ENCODE assay signal across 16 cellular contexts in the genomic region with DNA sequence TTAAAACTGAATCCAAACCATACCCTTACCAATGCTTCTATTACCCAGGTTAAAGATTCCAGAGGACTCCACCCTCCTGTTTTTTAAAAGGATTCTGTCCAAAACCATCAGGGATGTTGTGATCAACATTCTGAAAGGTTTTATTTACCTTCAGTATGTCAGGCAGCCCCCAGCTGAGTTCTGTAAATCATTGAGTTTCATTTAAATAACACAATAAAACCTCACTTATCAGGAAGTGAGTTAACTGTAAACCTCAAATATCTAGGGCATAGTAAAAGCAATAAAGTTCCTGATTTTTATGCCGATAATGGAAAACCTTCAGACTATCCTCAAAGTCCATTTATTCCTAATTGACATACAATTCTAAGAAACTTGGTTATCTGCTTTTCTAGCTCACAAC.
A peak's percentile ranks its signal among the peaks of the same experiment; 100 is the strongest.
DNase-seq lines count a peak whose midpoint lies in the region; ATAC-seq and TF ChIP-seq lines count a peak whose summit lies in the region.
"Had no signal": no experiment of that assay in that cellular context is flagged by ENCODE, and none has a peak within 500 bp of the region (broad histone marks: within the 10 kb centered on the region; RNA-seq: fewer than 3 reads in every experiment).

No MANE protein-coding gene starts in this region.

- ATAC-seq in GM23338, result peak; percentile 48
- ATAC-seq in PC-3, result peak; percentile 68
- ATAC-seq in HG02642 (IDR thresholded peaks at IDR 0.05; ENCODE audit: poor library complexity, unreplicated experiment), result no peak
- no peak for ATAC-seq in HG03280 (IDR thresholded peaks at IDR 0.05; ENCODE audit: unreplicated experiment)
- ATAC-seq: A549 had no signal

- peaks cover 19% of the 10 kb centered on the region for H3K4me1 Mint-ChIP-seq in GM23338
- no peaks in the 10 kb centered on the region for H3K4me1 Mint-ChIP-seq in activated T-helper 1 cell treated with anti-CD3 and anti-CD28 coated beads, Interleukin-12 subunit alpha, Interleukin-12 subunit beta, Interleukin-2, Interleukin-4 antibody, amounts not matched to agents 30 ng/mL and 10 ng/mL and 1 ng/mL, durations not matched to agents 14 hours and 24 hours and 36 hours (ENCODE audit: low read depth)

- POLR2A ChIA-PET in PC-3 (lab: Charles Lee; ENCODE audit: unreplicated experiment), result no interaction called here

- H4K20me1 ChIP-seq in GM23338 (replicated peaks; ENCODE audit: insufficient read depth), result no peaks in the 10 kb centered on the region
- H4K20me1 ChIP-seq in PC-3 (ENCODE audit: low read length), result no peaks in the 10 kb centered on the region

- no peak overlapping the region for H2AFZ ChIP-seq in GM23338
- H2AFZ ChIP-seq in PC-3 (ENCODE audit: low read length), result no peak overlapping the region

- H3K9me2 ChIP-seq in GM23338 (ENCODE audit: insufficient read depth) (0 out of 2 replicates have a peak, but pooled peaks cover 7% of the 10 kb centered on the region), PC-3 (replicated peaks; ENCODE audit: low read length) (no peaks in the 10 kb centered on the region)

- H3K4me3 Mint-ChIP-seq in GM23338, result no peak overlapping the region
- no peak overlapping the region for H3K4me3 Mint-ChIP-seq in activated T-helper 1 cell treated with anti-CD3 and anti-CD28 coated beads, Interleukin-12 subunit alpha, Interleukin-12 subunit beta, Interleukin-2, Interleukin-4 antibody, amounts not matched to agents 30 ng/mL and 10 ng/mL and 1 ng/mL, durations not matched to agents 14 hours and 24 hours and 36 hours
- H3K4me3 Mint-ChIP-seq: CD4-positive, alpha-beta memory T cell had no signal

- H3K4me3 ChIP-seq in GM23338, result no peak overlapping the region
- H3K4me3 ChIP-seq in PC-3 (ENCODE audit: low read length), result no peak overlapping the region
- H3K4me3 ChIP-seq in iPS-18a (ENCODE audit: low read length), result no peak overlapping the region
- H3K4me3 ChIP-seq: A549, HAP-1 had no signal

- no TSS peak for BruUV-seq in PC-3 (replicated peaks; lab: Mats Ljungman, UMichigan)

- TF ChIP-seq CTCF in GM23338 (conservative IDR thresholded peaks at IDR 0.05; ENCODE audit: low read depth in 2 of 2), result no peak
- no peak for TF ChIP-seq CTCF in PC-3 (conservative IDR thresholded peaks at IDR 0.05; ENCODE audit: low read depth, low read length)

- H3K9me3 Mint-ChIP-seq in GM23338, result no peaks in the 10 kb centered on the region
- no peaks in the 10 kb centered on the region for H3K9me3 Mint-ChIP-seq in activated T-helper 1 cell treated with anti-CD3 and anti-CD28 coated beads, Interleukin-12 subunit alpha, Interleukin-12 subunit beta, Interleukin-2, Interleukin-4 antibody, amounts not matched to agents 30 ng/mL and 10 ng/mL and 1 ng/mL, durations not matched to agents 14 hours and 24 hours and 36 hours

- DNase-seq in GM23338 (ENCODE audit: low spot score) (no peak), PC-3 (peak; percentile 38), NCI-H1694 treated with DMSO at 0.1 percent for 48 hours (lab: John Stamatoyannopoulos, UW) (no peak)
- DNase-seq in activated T-helper 1 cell treated with anti-CD3 and anti-CD28 coated beads, Interleukin-12 subunit alpha, Interleukin-12 subunit beta, Interleukin-2, Interleukin-4 antibody, amounts not matched to agents 30 ng/mL and 10 ng/mL and 1 ng/mL, durations not matched to agents 14 hours and 24 hours and 36 hours (ENCODE audit: low spot score), result no peak
- DNase-seq: 8988T; C1 segment of cervical spinal cord; Calu3; CD4-positive, alpha-beta memory T cell; COR-L47; DMS153; DND-41 had no signal

- H3K36me3 ChIP-seq in GM23338 (ENCODE audit: insufficient read depth) (no peaks in the 10 kb centered on the region), PC-3 (ENCODE audit: low read depth, low read length) (no peaks in the 10 kb centered on the region), iPS-18a (ENCODE audit: control insufficient read depth, low read depth, low read length) (no peaks in the 10 kb centered on the region)
- H3K36me3 ChIP-seq: HAP-1 had no signal

- H3K79me2 ChIP-seq in GM23338 (replicated peaks; ENCODE audit: insufficient read depth) (no peaks in the 10 kb centered on the region), PC-3 (ENCODE audit: low read length) (no peaks in the 10 kb centered on the region)

- no peak overlapping the region for H3K9ac ChIP-seq in PC-3 (ENCODE audit: low read length)
- H3K9ac ChIP-seq in iPS-18a (ENCODE audit: low read length), result no peak overlapping the region

- peaks cover 12% of the 10 kb centered on the region for H3K4me1 ChIP-seq in GM23338 (ENCODE audit: insufficient read depth)
- H3K4me1 ChIP-seq in PC-3 (ENCODE audit: insufficient read depth, low read length), result peaks cover 22% of the 10 kb centered on the region
- H3K4me1 ChIP-seq in iPS-18a (ENCODE audit: control insufficient read depth, low read depth, low read length), result peaks cover 23% of the 10 kb centered on the region
- H3K4me1 ChIP-seq: A549, HAP-1 had no signal

- H3K27ac Mint-ChIP-seq in GM23338, result no peak overlapping the region
- H3K27ac Mint-ChIP-seq in activated T-helper 1 cell treated with anti-CD3 and anti-CD28 coated beads, Interleukin-12 subunit alpha, Interleukin-12 subunit beta, Interleukin-2, Interleukin-4 antibody, amounts not matched to agents 30 ng/mL and 10 ng/mL and 1 ng/mL, durations not matched to agents 14 hours and 24 hours and 36 hours, result no peak overlapping the region
- H3K27ac Mint-ChIP-seq: CD4-positive, alpha-beta memory T cell had no signal

- H3K27me3 Mint-ChIP-seq in GM23338 (ENCODE audit: insufficient read depth, low read depth, poor library complexity), result no peaks in the 10 kb centered on the region
- no peaks in the 10 kb centered on the region for H3K27me3 Mint-ChIP-seq in activated T-helper 1 cell treated with anti-CD3 and anti-CD28 coated beads, Interleukin-12 subunit alpha, Interleukin-12 subunit beta, Interleukin-2, Interleukin-4 antibody, amounts not matched to agents 30 ng/mL and 10 ng/mL and 1 ng/mL, durations not matched to agents 14 hours and 24 hours and 36 hours (ENCODE audit: insufficient read depth)
- H3K27me3 Mint-ChIP-seq: CD4-positive, alpha-beta memory T cell had no signal

- CTCF ChIA-PET in PC-3 (lab: Charles Lee), result no interaction called here

- H3K4me2 ChIP-seq in GM23338, result peak overlapping the region; percentile 33; the same call in 1 of the 2 replicates
- peak overlapping the region; percentile 13 for H3K4me2 ChIP-seq in PC-3 (ENCODE audit: low read length)
- H3K4me2 ChIP-seq: A549 had no signal

- H3F3A ChIP-seq in GM23338 (replicated peaks; ENCODE audit: low read depth), result no peaks in the 10 kb centered on the region
- H3F3A ChIP-seq in PC-3 (ENCODE audit: low read length, unreplicated experiment), result no peaks in the 10 kb centered on the region

- no peaks in the 10 kb centered on the region for H3K9me3 ChIP-seq in PC-3 (ENCODE audit: low read length)
- no peaks in the 10 kb centered on the region for H3K9me3 ChIP-seq in iPS-18a (ENCODE audit: control insufficient read depth, low read depth, low read length)
- H3K9me3 ChIP-seq: A549, HAP-1 had no signal

- H3K36me3 Mint-ChIP-seq in GM23338 (ENCODE audit: low read depth), result no peaks in the 10 kb centered on the region
- H3K36me3 Mint-ChIP-seq in activated T-helper 1 cell treated with anti-CD3 and anti-CD28 coated beads, Interleukin-12 subunit alpha, Interleukin-12 subunit beta, Interleukin-2, Interleukin-4 antibody, amounts not matched to agents 30 ng/mL and 10 ng/mL and 1 ng/mL, durations not matched to agents 14 hours and 24 hours and 36 hours (ENCODE audit: low read depth), result no peaks in the 10 kb centered on the region
- H3K36me3 Mint-ChIP-seq: CD4-positive, alpha-beta memory T cell had no signal

- no peaks in the 10 kb centered on the region for H3K27me3 ChIP-seq in GM23338 (ENCODE audit: insufficient read depth)
- H3K27me3 ChIP-seq in PC-3 (ENCODE audit: low read length), result no peaks in the 10 kb centered on the region
- H3K27me3 ChIP-seq in iPS-18a (ENCODE audit: control insufficient read depth, insufficient read depth, low read length), result no peaks in the 10 kb centered on the region

- intact Hi-C loops in PC-3 (cut with micrococcal nuclease), result no loop called here
- intact Hi-C loops in activated T-helper 1 cell treated with anti-CD3 and anti-CD28 coated beads, Interleukin-12 subunit alpha, Interleukin-12 subunit beta, Interleukin-2, Interleukin-4 antibody, amounts not matched to agents 30 ng/mL and 10 ng/mL and 1 ng/mL, durations not matched to agents 14 hours and 24 hours and 36 hours (cut with micrococcal nuclease), result no loop called here

- no peak overlapping the region for H3K27ac ChIP-seq in GM23338 (ENCODE audit: low read depth)
- no peak overlapping the region for H3K27ac ChIP-seq in PC-3 (ENCODE audit: low read length)
- peak overlapping the region; percentile 34 for H3K27ac ChIP-seq in iPS-18a (ENCODE audit: low read length)
- H3K27ac ChIP-seq: A549 had no signal

TF ChIP-seq in GM23338, 12 proteins besides CTCF, POLR2A, EP300 and RAD21:
- no peak for TF ChIP-seq JUNB (IDR thresholded peaks at IDR 0.05; ENCODE audit: unreplicated experiment)

Comparison
In these comparisons a context has a peak if more than half of its experiments do, and no peak if none do; other contexts are left out.
1. ATAC-seq: peak in GM23338 (single experiment) and PC-3 (single experiment); none in HG02642 (single experiment) and HG03280 (single experiment).